8 cellular contexts compared by ENCODE assay signal in the genomic region with DNA sequence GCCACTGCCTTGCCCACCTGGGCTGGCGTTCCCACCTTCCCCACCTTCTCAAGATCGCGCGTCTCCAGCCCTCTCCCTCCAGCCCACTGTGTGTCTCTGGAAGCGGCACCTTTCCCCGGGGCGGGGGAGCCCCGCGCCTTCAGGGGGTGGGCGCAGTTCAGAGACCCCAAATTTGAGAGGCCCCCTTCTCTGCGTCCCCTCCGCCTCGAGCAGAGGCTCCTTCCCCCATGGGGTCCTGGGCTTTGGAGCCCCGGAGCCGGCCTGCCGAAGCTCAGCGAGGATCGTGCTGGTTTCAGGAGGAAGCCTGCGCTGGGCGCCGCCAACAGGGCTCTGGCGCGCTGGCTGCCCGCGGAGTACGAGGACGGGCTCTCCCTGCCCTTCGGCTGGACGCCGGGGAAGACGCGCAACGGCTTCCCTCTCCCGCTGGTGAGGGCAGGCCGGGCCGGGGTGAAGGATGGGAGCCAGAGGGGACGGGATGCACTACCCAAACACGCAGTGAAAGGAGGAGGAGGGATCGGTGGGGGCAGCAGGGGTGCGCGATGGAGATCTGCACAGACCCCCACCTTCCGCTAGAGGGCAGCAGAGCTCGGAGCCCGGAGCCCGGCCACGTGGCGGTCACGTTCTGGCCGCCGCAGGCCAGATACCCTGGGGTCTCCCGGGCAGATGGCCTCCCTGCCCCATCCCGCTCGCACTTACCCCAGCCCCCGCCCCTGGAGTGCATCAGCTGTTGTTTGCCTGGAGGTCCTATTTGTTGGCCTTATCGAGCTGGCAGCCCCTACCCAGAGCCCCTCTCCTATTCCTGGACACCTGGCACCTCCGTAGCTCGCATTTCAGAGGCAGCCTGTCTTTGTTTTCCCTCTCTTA. TPM values are rescaled to one million over a fixed set of nuclear protein-coding genes. Genes with fewer than 3 reads are reported as not detected.
DNase-seq lines count a peak whose midpoint lies in the region; ATAC-seq lines count a peak whose summit lies in the region.

No MANE protein-coding gene starts in this region.

- H3K36me3 ChIP-seq in esophagus (ENCODE audit: control insufficient read depth in 2 of 2, insufficient read depth in 2 of 2, low read length in 1 of 2) (no peaks in the 10 kb centered on the region), muscle layer of colon (ENCODE audit: insufficient read depth, low read length) (no peaks in the 10 kb centered on the region)

- H3K27me3 ChIP-seq in esophagus (ENCODE audit: control insufficient read depth in 1 of 2, insufficient read depth in 2 of 2, low read length in 2 of 2) (no peaks in the 10 kb centered on the region), muscle layer of colon (ENCODE audit: control insufficient read depth in 1 of 2, insufficient read depth in 2 of 2, low read length in 2 of 2) (peaks cover 0 to 22% of the 10 kb centered on the region in 2 donors)

- DNase-seq in GM03348 (ENCODE audit: low spot score) (peak; percentile 95), NCI-H774 (lab: John Stamatoyannopoulos, UW) (peak; percentile 28), activated T-cell treated with anti-CD3 and anti-CD28 coated beads for 24 hours (ENCODE audit: low read depth) (peak; percentile 76)
- DNase-seq in stimulated activated CD8-positive, alpha-beta memory T cell treated with anti-CD3 and anti-CD28 coated beads, Interleukin-4, amount 100 ng/mL, for 4 hours (ENCODE audit: low read depth in 2 of 2, low spot score in 1 of 2), result peak; percentile 51 to 56

- H3K9me3 ChIP-seq in esophagus (ENCODE audit: control insufficient read depth in 2 of 2, insufficient read depth in 1 of 2, low read depth in 1 of 2, low read length in 1 of 2) (no peaks in the 10 kb centered on the region), muscle layer of colon (ENCODE audit: low read length) (no peaks in the 10 kb centered on the region)

- peak; percentile 75 for ATAC-seq in HG03432 (IDR thresholded peaks at IDR 0.05; ENCODE audit: unreplicated experiment)
- ATAC-seq in GM21528 (IDR thresholded peaks at IDR 0.05; ENCODE audit: low FRiP score, unreplicated experiment), result no peak

- 5 to 10% methylated on average over 46 to 57 of the region's 57 CpGs for WGBS in esophagus, 2 donors

- peak overlapping the region; percentile 24 to 45 for H3K4me3 ChIP-seq in esophagus (ENCODE audit: low read depth in 1 of 2, low read length in 2 of 2)
- peak overlapping the region; percentile 29 to 58 for H3K4me3 ChIP-seq in muscle layer of colon (ENCODE audit: low read depth in 1 of 2, low read length in 2 of 2)

- H3K9ac ChIP-seq in muscle layer of colon (ENCODE audit: low read length), result no peak overlapping the region

- no peak overlapping the region for H3K27ac ChIP-seq in esophagus (ENCODE audit: low read depth in 2 of 2, low read length in 1 of 2)
- H3K27ac ChIP-seq in muscle layer of colon (ENCODE audit: low read depth, low read length), result no peak overlapping the region

- H3K4me1 ChIP-seq in esophagus (ENCODE audit: control insufficient read depth in 2 of 2, insufficient read depth in 2 of 2, low read length in 1 of 2), result peaks cover 0 to 6% of the 10 kb centered on the region in 2 donors
- H3K4me1 ChIP-seq in muscle layer of colon (ENCODE audit: insufficient read depth, low read length), result no peaks in the 10 kb centered on the region

RNA-seq across cellular contexts. Expression of gene LPO, which starts 11.1 kb away (rescaled TPM):
- not detected for polyA plus RNA-seq in esophagus

RNA-seq across cellular contexts. Expression of gene MKS1, which starts 30.4 kb away (rescaled TPM):
- 10 to 100 TPM in 1 of 2 donors, 1 to 10 TPM in 1; 7.8 to 10.2 TPM for polyA plus RNA-seq in esophagus

RNA-seq across cellular contexts. Expression of gene MPO, which starts 31.2 kb away (rescaled TPM):
- under 1 TPM in 1 of 2 donors, not detected in 1; 0.02 TPM for polyA plus RNA-seq in esophagus

RNA-seq across cellular contexts. Expression of gene EPX, which starts 57.0 kb away (rescaled TPM):
- polyA plus RNA-seq in esophagus, result not detected

Comparison
In these comparisons a context has a peak if more than half of its experiments do, and no peak if none do; other contexts are left out.
1. DNase-seq: peak in every context shown above with its lines; median percentile 95 in GM03348; 76 in activated T-cell treated with anti-CD3 and anti-CD28 coated beads for 24 hours; 54 in stimulated activated CD8-positive, alpha-beta memory T cell treated with anti-CD3 and anti-CD28 coated beads, Interleukin-4, amount 100 ng/mL, for 4 hours; 28 in NCI-H774.